In the genomic region with DNA sequence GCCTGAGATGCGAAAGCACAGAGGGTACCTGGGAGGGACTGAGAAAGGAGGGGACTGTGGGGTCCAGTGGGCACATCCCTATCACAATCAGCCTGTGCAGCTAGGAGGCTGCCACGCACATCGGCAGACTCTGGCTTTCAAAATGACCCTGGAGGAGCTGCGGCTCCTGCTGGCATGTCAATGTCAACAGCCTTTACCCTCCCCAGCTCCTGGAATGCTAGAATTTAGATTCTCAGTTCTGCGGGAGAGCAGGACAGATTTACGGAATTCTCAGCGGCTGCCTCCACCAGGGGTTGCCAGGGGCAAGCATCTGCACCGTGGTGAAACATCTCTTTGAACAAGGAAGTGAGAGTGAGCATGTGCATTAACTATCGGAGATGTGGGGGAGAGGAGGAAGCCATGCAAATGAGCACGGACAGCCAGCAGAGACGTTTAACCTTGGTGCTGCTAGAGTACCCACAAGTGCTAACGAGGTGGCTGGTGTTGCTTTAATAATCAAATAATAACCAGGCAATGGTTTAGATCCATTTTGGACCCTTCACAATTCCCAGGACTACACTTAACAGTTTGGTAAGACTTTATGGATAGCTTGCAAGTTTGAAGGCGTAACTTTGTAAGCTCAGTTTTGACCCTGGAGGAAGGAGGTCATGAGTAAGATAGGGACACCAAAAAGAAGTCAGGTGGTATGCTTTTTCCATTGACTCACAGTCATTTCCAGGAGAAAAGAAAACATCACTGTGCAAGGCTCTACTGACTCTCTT, we compare ENCODE assay signal across 8 cellular contexts. TPM values are rescaled to one million over a fixed set of nuclear protein-coding genes. Genes with fewer than 3 reads are reported as not detected.
DNase-seq lines count a peak whose midpoint lies in the region; ATAC-seq and TF ChIP-seq lines count a peak whose summit lies in the region.

No MANE protein-coding gene starts in this region.

- no peaks in the 10 kb centered on the region for H3K27me3 ChIP-seq in Caco-2 (replicated peaks; ENCODE audit: control insufficient read depth, insufficient read depth, low read length)

- H3K27me3 Mint-ChIP-seq in activated naive CD8-positive, alpha-beta T cell treated with anti-CD3 and anti-CD28 coated beads, Interleukin-2, amount 10 ng/mL, durations not matched to agents 7 days and 5 days: no peaks in the 10 kb centered on the region
- H3K27me3 Mint-ChIP-seq in Caco-2 (ENCODE audit: insufficient read depth, unreplicated experiment): no peaks in the 10 kb centered on the region

- H3K9me3 ChIP-seq in Caco-2: no peaks in the 10 kb centered on the region

- no peak overlapping the region for H3K4me3 ChIP-seq in Caco-2 (ENCODE audit: low read depth, low read length)

- TF ChIP-seq POLR2A in GM18526 (IDR thresholded peaks at IDR 0.05; ENCODE audit: extremely low read depth, insufficient read length): peak; percentile 27

- peak; percentile 90 for DNase-seq in SIG-M5 treated with dmso at 0.1 percent for 504 hours (lab: John Stamatoyannopoulos, UW; ENCODE audit: unreplicated experiment)
- peak; percentile 58 for DNase-seq in activated naive CD8-positive, alpha-beta T cell treated with anti-CD3 and anti-CD28 coated beads, Interleukin-2, amount 10 ng/mL, durations not matched to agents 7 days and 5 days
- DNase-seq in left lobe of liver (ENCODE audit: low spot score): no peak
- DNase-seq in stimulated activated CD4-positive, alpha-beta T cell treated with anti-CD3 and anti-CD28 coated beads, TNF-alpha, amount 100 ng/mL, for 4 hours (ENCODE audit: low read depth in 3 of 3): peak; percentile 16 to 22 (median 17)
- DNase-seq in Caco-2: no peak
- DNase-seq in NCI-H2029 treated with DMSO at 0.1 percent for 48 hours (lab: John Stamatoyannopoulos, UW): no peak

- TF ChIP-seq CTCF in Caco-2 (IDR thresholded peaks at IDR 0.05; ENCODE audit: insufficient read depth in 1 of 2, low read depth in 1 of 2, low read length in 1 of 2, severe bottlenecking in 1 of 2, unreplicated experiment in 1 of 2): no peak

- H3K36me3 Mint-ChIP-seq in activated naive CD8-positive, alpha-beta T cell treated with anti-CD3 and anti-CD28 coated beads, Interleukin-2, amount 10 ng/mL, durations not matched to agents 7 days and 5 days: peaks cover 44% of the 10 kb centered on the region
- H3K36me3 Mint-ChIP-seq in Caco-2 (ENCODE audit: insufficient read depth, unreplicated experiment): no peaks in the 10 kb centered on the region

- intact Hi-C loops in Caco-2 (cut with micrococcal nuclease; ENCODE audit: unreplicated experiment): no loop called here

- peak overlapping the region; percentile 81 for H3K4me3 Mint-ChIP-seq in activated naive CD8-positive, alpha-beta T cell treated with anti-CD3 and anti-CD28 coated beads, Interleukin-2, amount 10 ng/mL, durations not matched to agents 7 days and 5 days
- no peak overlapping the region for H3K4me3 Mint-ChIP-seq in Caco-2 (ENCODE audit: unreplicated experiment)

- CTCF ChIA-PET in Caco-2 (lab: Charles Lee): no interaction called here

- peaks cover 45% of the 10 kb centered on the region for H3K4me1 Mint-ChIP-seq in activated naive CD8-positive, alpha-beta T cell treated with anti-CD3 and anti-CD28 coated beads, Interleukin-2, amount 10 ng/mL, durations not matched to agents 7 days and 5 days
- H3K4me1 Mint-ChIP-seq in Caco-2 (ENCODE audit: low read depth, unreplicated experiment): peaks cover 6% of the 10 kb centered on the region

- H3K36me3 ChIP-seq in Caco-2 (ENCODE audit: control insufficient read depth, insufficient read depth, low read length): no peaks in the 10 kb centered on the region

- ATAC-seq in HG02885 (IDR thresholded peaks at IDR 0.05; ENCODE audit: poor library complexity, unreplicated experiment): peak; percentile 94
- peak; percentile 93 for ATAC-seq in activated naive CD8-positive, alpha-beta T cell treated with anti-CD3 and anti-CD28 coated beads, Interleukin-2, amount 10 ng/mL, durations not matched to agents 7 days and 5 days (ENCODE audit: low read depth)
- ATAC-seq in left lobe of liver: peak; percentile 49

- H3K4me1 ChIP-seq in Caco-2: no peaks in the 10 kb centered on the region

- H3K9me3 Mint-ChIP-seq in activated naive CD8-positive, alpha-beta T cell treated with anti-CD3 and anti-CD28 coated beads, Interleukin-2, amount 10 ng/mL, durations not matched to agents 7 days and 5 days: peaks cover 2% of the 10 kb centered on the region
- H3K9me3 Mint-ChIP-seq in Caco-2 (ENCODE audit: unreplicated experiment): no peaks in the 10 kb centered on the region

- H3K27ac Mint-ChIP-seq in activated naive CD8-positive, alpha-beta T cell treated with anti-CD3 and anti-CD28 coated beads, Interleukin-2, amount 10 ng/mL, durations not matched to agents 7 days and 5 days: peak overlapping the region; percentile 94
- H3K27ac Mint-ChIP-seq in Caco-2 (ENCODE audit: unreplicated experiment): no peak overlapping the region

- POLR2A ChIA-PET in activated naive CD8-positive, alpha-beta T cell treated with anti-CD3 and anti-CD28 coated beads, Interleukin-2, amount 10 ng/mL, durations not matched to agents 7 days and 5 days (lab: Charles Lee): interaction anchor here (0.5 to 4.3 kb wide), 9 partner anchors 32 to 70 kb away, joined by 3 to 24 read pairs (median 5); no protein-coding TSS in a partner anchor
- POLR2A ChIA-PET in Caco-2 (lab: Charles Lee): no interaction called here

- BruUV-seq in Caco-2 (replicated peaks; lab: Mats Ljungman, UMichigan): no TSS peak

RNA-seq across cellular contexts. Expression of gene XYLT1, which starts 54.1 kb away (rescaled TPM):
- total RNA-seq in activated naive CD8-positive, alpha-beta T cell treated with anti-CD3 and anti-CD28 coated beads, Interleukin-2, amount 10 ng/mL, durations not matched to agents 7 days and 5 days: 10 to 100 TPM; 53.6 to 56.7 TPM
- total RNA-seq in left lobe of liver (0.45 TPM), Caco-2 (2022) (12.5 and 12.8 TPM in 2 replicates)

Comparison
In these comparisons a context has a peak if more than half of its experiments do, and no peak if none do; other contexts are left out.
1. DNase-seq: peak in SIG-M5 treated with dmso at 0.1 percent for 504 hours (single experiment), activated naive CD8-positive, alpha-beta T cell treated with anti-CD3 and anti-CD28 coated beads, Interleukin-2, amount 10 ng/mL, durations not matched to agents 7 days and 5 days (single experiment) and stimulated activated CD4-positive, alpha-beta T cell treated with anti-CD3 and anti-CD28 coated beads, TNF-alpha, amount 100 ng/mL, for 4 hours (3 of 3); none in left lobe of liver (single experiment), Caco-2 (0 of 2) and NCI-H2029 treated with DMSO at 0.1 percent for 48 hours (single experiment).
2. Peak in every context shown above with its lines, with median percentiles within 50 percentile points of each other: ATAC-seq.